In the genomic region with DNA sequence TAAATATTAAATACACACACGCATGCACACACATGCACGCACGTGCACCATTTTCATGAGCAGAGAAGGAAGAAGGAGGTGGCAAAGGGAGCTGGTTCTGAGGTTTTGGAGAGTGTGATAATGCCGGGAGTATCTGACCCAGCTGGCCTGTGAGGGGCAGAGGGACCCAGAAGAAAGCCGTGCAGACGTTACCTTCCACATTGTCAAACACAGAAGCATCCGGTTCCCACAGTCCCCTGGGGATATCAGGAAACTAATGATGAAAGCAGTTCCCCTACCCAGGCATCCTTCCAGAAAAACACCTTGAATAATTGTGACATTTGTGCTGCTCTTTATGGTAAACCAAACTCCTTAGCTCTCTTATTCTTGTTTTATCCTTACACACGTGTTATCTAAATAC, we compare ENCODE assay signal across 1 cellular context.
TF ChIP-seq lines count a peak whose summit lies in the region.

No MANE protein-coding gene starts in this region.

TF ChIP-seq in GM23338, 12 proteins besides CTCF, POLR2A, EP300 and RAD21 (continued from another document):
- TF ChIP-seq, protein P1, sequence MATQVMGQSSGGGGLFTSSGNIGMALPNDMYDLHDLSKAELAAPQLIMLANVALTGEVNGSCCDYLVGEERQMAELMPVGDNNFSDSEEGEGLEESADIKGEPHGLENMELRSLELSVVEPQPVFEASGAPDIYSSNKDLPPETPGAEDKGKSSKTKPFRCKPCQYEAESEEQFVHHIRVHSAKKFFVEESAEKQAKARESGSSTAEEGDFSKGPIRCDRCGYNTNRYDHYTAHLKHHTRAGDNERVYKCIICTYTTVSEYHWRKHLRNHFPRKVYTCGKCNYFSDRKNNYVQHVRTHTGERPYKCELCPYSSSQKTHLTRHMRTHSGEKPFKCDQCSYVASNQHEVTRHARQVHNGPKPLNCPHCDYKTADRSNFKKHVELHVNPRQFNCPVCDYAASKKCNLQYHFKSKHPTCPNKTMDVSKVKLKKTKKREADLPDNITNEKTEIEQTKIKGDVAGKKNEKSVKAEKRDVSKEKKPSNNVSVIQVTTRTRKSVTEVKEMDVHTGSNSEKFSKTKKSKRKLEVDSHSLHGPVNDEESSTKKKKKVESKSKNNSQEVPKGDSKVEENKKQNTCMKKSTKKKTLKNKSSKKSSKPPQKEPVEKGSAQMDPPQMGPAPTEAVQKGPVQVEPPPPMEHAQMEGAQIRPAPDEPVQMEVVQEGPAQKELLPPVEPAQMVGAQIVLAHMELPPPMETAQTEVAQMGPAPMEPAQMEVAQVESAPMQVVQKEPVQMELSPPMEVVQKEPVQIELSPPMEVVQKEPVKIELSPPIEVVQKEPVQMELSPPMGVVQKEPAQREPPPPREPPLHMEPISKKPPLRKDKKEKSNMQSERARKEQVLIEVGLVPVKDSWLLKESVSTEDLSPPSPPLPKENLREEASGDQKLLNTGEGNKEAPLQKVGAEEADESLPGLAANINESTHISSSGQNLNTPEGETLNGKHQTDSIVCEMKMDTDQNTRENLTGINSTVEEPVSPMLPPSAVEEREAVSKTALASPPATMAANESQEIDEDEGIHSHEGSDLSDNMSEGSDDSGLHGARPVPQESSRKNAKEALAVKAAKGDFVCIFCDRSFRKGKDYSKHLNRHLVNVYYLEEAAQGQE (IDR thresholded peaks at IDR 0.05; ENCODE audit: unreplicated experiment) = no peak
- no peak for TF ChIP-seq POLR2AphosphoS5 (IDR thresholded peaks at IDR 0.05; ENCODE audit: low read depth)
- TF ChIP-seq, protein P2, sequence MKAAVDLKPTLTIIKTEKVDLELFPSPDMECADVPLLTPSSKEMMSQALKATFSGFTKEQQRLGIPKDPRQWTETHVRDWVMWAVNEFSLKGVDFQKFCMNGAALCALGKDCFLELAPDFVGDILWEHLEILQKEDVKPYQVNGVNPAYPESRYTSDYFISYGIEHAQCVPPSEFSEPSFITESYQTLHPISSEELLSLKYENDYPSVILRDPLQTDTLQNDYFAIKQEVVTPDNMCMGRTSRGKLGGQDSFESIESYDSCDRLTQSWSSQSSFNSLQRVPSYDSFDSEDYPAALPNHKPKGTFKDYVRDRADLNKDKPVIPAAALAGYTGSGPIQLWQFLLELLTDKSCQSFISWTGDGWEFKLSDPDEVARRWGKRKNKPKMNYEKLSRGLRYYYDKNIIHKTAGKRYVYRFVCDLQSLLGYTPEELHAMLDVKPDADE (IDR thresholded peaks at IDR 0.05) = no peak
- TF ChIP-seq JUNB (IDR thresholded peaks at IDR 0.05; ENCODE audit: unreplicated experiment) = no peak
- no peak for TF ChIP-seq NANOG (IDR thresholded peaks at IDR 0.05; ENCODE audit: borderline replicate concordance)
- no peak for TF ChIP-seq STAT1 (IDR thresholded peaks at IDR 0.05; ENCODE audit: unreplicated experiment)
- TF ChIP-seq EZH2 (IDR thresholded peaks at IDR 0.05; ENCODE audit: low read depth, unreplicated experiment) = no peak
- TF ChIP-seq, protein P3, sequence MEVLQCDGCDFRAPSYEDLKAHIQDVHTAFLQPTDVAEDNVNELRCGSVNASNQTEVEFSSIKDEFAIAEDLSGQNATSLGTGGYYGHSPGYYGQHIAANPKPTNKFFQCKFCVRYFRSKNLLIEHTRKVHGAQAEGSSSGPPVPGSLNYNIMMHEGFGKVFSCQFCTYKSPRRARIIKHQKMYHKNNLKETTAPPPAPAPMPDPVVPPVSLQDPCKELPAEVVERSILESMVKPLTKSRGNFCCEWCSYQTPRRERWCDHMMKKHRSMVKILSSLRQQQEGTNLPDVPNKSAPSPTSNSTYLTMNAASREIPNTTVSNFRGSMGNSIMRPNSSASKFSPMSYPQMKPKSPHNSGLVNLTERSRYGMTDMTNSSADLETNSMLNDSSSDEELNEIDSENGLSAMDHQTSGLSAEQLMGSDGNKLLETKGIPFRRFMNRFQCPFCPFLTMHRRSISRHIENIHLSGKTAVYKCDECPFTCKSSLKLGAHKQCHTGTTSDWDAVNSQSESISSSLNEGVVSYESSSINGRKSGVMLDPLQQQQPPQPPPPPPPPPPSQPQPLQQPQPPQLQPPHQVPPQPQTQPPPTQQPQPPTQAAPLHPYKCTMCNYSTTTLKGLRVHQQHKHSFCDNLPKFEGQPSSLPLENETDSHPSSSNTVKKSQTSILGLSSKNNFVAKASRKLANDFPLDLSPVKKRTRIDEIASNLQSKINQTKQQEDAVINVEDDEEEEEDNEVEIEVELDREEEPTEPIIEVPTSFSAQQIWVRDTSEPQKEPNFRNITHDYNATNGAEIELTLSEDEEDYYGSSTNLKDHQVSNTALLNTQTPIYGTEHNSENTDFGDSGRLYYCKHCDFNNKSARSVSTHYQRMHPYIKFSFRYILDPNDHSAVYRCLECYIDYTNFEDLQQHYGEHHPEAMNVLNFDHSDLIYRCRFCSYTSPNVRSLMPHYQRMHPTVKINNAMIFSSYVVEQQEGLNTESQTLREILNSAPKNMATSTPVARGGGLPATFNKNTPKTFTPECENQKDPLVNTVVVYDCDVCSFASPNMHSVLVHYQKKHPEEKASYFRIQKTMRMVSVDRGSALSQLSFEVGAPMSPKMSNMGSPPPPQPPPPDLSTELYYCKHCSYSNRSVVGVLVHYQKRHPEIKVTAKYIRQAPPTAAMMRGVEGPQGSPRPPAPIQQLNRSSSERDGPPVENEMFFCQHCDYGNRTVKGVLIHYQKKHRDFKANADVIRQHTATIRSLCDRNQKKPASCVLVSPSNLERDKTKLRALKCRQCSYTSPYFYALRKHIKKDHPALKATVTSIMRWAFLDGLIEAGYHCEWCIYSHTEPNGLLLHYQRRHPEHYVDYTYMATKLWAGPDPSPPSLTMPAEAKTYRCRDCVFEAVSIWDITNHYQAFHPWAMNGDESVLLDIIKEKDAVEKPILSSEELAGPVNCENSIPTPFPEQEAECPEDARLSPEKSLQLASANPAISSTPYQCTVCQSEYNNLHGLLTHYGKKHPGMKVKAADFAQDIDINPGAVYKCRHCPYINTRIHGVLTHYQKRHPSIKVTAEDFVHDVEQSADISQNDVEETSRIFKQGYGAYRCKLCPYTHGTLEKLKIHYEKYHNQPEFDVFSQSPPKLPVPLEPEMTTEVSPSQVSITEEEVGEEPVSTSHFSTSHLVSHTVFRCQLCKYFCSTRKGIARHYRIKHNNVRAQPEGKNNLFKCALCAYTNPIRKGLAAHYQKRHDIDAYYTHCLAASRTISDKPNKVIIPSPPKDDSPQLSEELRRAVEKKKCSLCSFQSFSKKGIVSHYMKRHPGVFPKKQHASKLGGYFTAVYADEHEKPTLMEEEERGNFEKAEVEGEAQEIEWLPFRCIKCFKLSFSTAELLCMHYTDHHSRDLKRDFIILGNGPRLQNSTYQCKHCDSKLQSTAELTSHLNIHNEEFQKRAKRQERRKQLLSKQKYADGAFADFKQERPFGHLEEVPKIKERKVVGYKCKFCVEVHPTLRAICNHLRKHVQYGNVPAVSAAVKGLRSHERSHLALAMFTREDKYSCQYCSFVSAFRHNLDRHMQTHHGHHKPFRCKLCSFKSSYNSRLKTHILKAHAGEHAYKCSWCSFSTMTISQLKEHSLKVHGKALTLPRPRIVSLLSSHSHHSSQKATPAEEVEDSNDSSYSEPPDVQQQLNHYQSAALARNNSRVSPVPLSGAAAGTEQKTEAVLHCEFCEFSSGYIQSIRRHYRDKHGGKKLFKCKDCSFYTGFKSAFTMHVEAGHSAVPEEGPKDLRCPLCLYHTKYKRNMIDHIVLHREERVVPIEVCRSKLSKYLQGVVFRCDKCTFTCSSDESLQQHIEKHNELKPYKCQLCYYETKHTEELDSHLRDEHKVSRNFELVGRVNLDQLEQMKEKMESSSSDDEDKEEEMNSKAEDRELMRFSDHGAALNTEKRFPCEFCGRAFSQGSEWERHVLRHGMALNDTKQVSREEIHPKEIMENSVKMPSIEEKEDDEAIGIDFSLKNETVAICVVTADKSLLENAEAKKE (CRISPR knock-in tag; IDR thresholded peaks at IDR 0.05) = no peak
- TF ChIP-seq ZNF331 (CRISPR knock-in tag; IDR thresholded peaks at IDR 0.05; ENCODE audit: low read depth) = no peak
- no peak for TF ChIP-seq ZNF114 (CRISPR knock-in tag; IDR thresholded peaks at IDR 0.05)
- no peak for TF ChIP-seq EZH2phosphoT487 (IDR thresholded peaks at IDR 0.05; ENCODE audit: unreplicated experiment)
